15 cellular contexts compared by ENCODE assay signal in genomic region chr1:30753660-30754123, GRCh38. TPM values are rescaled to one million over a fixed set of nuclear protein-coding genes. Genes with fewer than 3 reads are reported as not detected.
A peak's percentile ranks its signal among the peaks of the same experiment; 100 is the strongest.
DNase-seq lines count a peak whose midpoint lies in the region; ATAC-seq and TF ChIP-seq lines count a peak whose summit lies in the region.
"Had no signal": no experiment of that assay in that cellular context is flagged by ENCODE, and none has a peak within 500 bp of the region (broad histone marks: within the 10 kb centered on the region; RNA-seq: fewer than 3 reads in every experiment).

No MANE protein-coding gene starts in this region.

- no peaks in the 10 kb centered on the region for H3K36me3 ChIP-seq in gastroesophageal sphincter

- no peaks in the 10 kb centered on the region for H3K9me3 ChIP-seq in gastroesophageal sphincter

- peaks cover 17% of the 10 kb centered on the region for H3K27me3 ChIP-seq in gastroesophageal sphincter

- H3K4me1 Mint-ChIP-seq in T-helper 2 cell treated with Interferon-gamma antibody and Interleukin-4, amounts not matched to agents 5 μg/mL and 100 μg/mL, for 36 hours (ENCODE audit: low read depth), result peaks cover 79% of the 10 kb centered on the region
- peaks cover 93% of the 10 kb centered on the region for H3K4me1 Mint-ChIP-seq in activated naive CD8-positive, alpha-beta T cell treated with anti-CD3 and anti-CD28 coated beads, Interleukin-2, amount 50 U/mL, for 24 hours
- peaks cover 67 to 95% of the 10 kb centered on the region in 2 donors for H3K4me1 Mint-ChIP-seq in stimulated activated naive B cell treated with anti-CD40 and anti-IgM and Interleukin-4, amounts not matched to agents 10 μg/mL and 1 μg/mL and 100 μg/mL, for 72 hours
- H3K4me1 Mint-ChIP-seq in glutamatergic neuron (ENCODE audit: low read depth, unreplicated experiment), result peaks cover 21% of the 10 kb centered on the region

- H3K27me3 Mint-ChIP-seq in T-helper 2 cell treated with Interferon-gamma antibody and Interleukin-4, amounts not matched to agents 5 μg/mL and 100 μg/mL, for 36 hours (ENCODE audit: low read depth), result no peaks in the 10 kb centered on the region
- no peaks in the 10 kb centered on the region for H3K27me3 Mint-ChIP-seq in activated naive CD8-positive, alpha-beta T cell treated with anti-CD3 and anti-CD28 coated beads, Interleukin-2, amount 50 U/mL, for 24 hours
- H3K27me3 Mint-ChIP-seq in stimulated activated naive B cell treated with anti-CD40 and anti-IgM and Interleukin-4, amounts not matched to agents 10 μg/mL and 1 μg/mL and 100 μg/mL, for 72 hours, result no peaks in the 10 kb centered on the region
- peaks cover 9% of the 10 kb centered on the region for H3K27me3 Mint-ChIP-seq in glutamatergic neuron (ENCODE audit: unreplicated experiment)

- H3K27ac Mint-ChIP-seq in T-helper 2 cell treated with Interferon-gamma antibody and Interleukin-4, amounts not matched to agents 5 μg/mL and 100 μg/mL, for 36 hours, result peak overlapping the region; percentile 77
- H3K27ac Mint-ChIP-seq in activated naive CD8-positive, alpha-beta T cell treated with anti-CD3 and anti-CD28 coated beads, Interleukin-2, amount 50 U/mL, for 24 hours, result peak overlapping the region; percentile 97
- H3K27ac Mint-ChIP-seq in stimulated activated naive B cell treated with anti-CD40 and anti-IgM and Interleukin-4, amounts not matched to agents 10 μg/mL and 1 μg/mL and 100 μg/mL, for 72 hours, result peak overlapping the region; percentile 100
- H3K27ac Mint-ChIP-seq in glutamatergic neuron (ENCODE audit: unreplicated experiment), result no peak overlapping the region

- H3K4me3 ChIP-seq in NB4 (ENCODE audit: low read depth, low read length) (peak overlapping the region; percentile 29), gastroesophageal sphincter (no peak overlapping the region)

- no peak for DNase-seq in T-helper 2 cell treated with Interferon-gamma antibody and Interleukin-4, amounts not matched to agents 5 μg/mL and 100 μg/mL, for 36 hours (ENCODE audit: low spot score)
- no peak for DNase-seq in T-helper 2 cell
- DNase-seq in NB4 (ENCODE audit: low read depth), result peak; percentile 67
- no peak for DNase-seq in activated naive CD8-positive, alpha-beta T cell treated with anti-CD3 and anti-CD28 coated beads, Interleukin-2, amount 50 U/mL, for 24 hours
- peak; percentile 63 for DNase-seq in stimulated activated naive B cell treated with anti-CD40 and anti-IgM and Interleukin-4, amounts not matched to agents 10 μg/mL and 1 μg/mL and 100 μg/mL, for 72 hours
- DNase-seq in glutamatergic neuron, result no peak
- DNase-seq: DND-41; kidney glomerular epithelial cell; NCI-H446; stimulated activated CD4-positive, alpha-beta T cell treated with anti-CD3 and anti-CD28 coated beads, Interleukin-4, amount 100 ng/mL, for 1 hour had no signal

- no peaks in the 10 kb centered on the region for H3K9me3 Mint-ChIP-seq in T-helper 2 cell treated with Interferon-gamma antibody and Interleukin-4, amounts not matched to agents 5 μg/mL and 100 μg/mL, for 36 hours
- H3K9me3 Mint-ChIP-seq in activated naive CD8-positive, alpha-beta T cell treated with anti-CD3 and anti-CD28 coated beads, Interleukin-2, amount 50 U/mL, for 24 hours, result no peaks in the 10 kb centered on the region
- H3K9me3 Mint-ChIP-seq in stimulated activated naive B cell treated with anti-CD40 and anti-IgM and Interleukin-4, amounts not matched to agents 10 μg/mL and 1 μg/mL and 100 μg/mL, for 72 hours, result no peaks in the 10 kb centered on the region
- H3K9me3 Mint-ChIP-seq in glutamatergic neuron (ENCODE audit: unreplicated experiment), result peaks cover 1% of the 10 kb centered on the region

- peaks cover 0 to 26% (median 0%) of the 10 kb centered on the region in 3 donors for H3K4me1 ChIP-seq in gastroesophageal sphincter
- H3K4me1 ChIP-seq: parathyroid adenoma had no signal

- peak overlapping the region; percentile 100 for H3K4me3 Mint-ChIP-seq in T-helper 2 cell treated with Interferon-gamma antibody and Interleukin-4, amounts not matched to agents 5 μg/mL and 100 μg/mL, for 36 hours
- peak overlapping the region; percentile 98 for H3K4me3 Mint-ChIP-seq in activated naive CD8-positive, alpha-beta T cell treated with anti-CD3 and anti-CD28 coated beads, Interleukin-2, amount 50 U/mL, for 24 hours
- peak overlapping the region; percentile 88 to 99 for H3K4me3 Mint-ChIP-seq in stimulated activated naive B cell treated with anti-CD40 and anti-IgM and Interleukin-4, amounts not matched to agents 10 μg/mL and 1 μg/mL and 100 μg/mL, for 72 hours
- H3K4me3 Mint-ChIP-seq in glutamatergic neuron (ENCODE audit: unreplicated experiment), result no peak overlapping the region

- peaks cover 73% of the 10 kb centered on the region for H3K36me3 Mint-ChIP-seq in T-helper 2 cell treated with Interferon-gamma antibody and Interleukin-4, amounts not matched to agents 5 μg/mL and 100 μg/mL, for 36 hours (ENCODE audit: low read depth)
- peaks cover 37% of the 10 kb centered on the region for H3K36me3 Mint-ChIP-seq in activated naive CD8-positive, alpha-beta T cell treated with anti-CD3 and anti-CD28 coated beads, Interleukin-2, amount 50 U/mL, for 24 hours (ENCODE audit: low read depth)
- H3K36me3 Mint-ChIP-seq in stimulated activated naive B cell treated with anti-CD40 and anti-IgM and Interleukin-4, amounts not matched to agents 10 μg/mL and 1 μg/mL and 100 μg/mL, for 72 hours, result peaks cover 67 to 86% of the 10 kb centered on the region in 2 donors
- H3K36me3 Mint-ChIP-seq in glutamatergic neuron (ENCODE audit: unreplicated experiment), result no peaks in the 10 kb centered on the region

- WGBS in gastroesophageal sphincter (ENCODE audit: low coverage in 1 of 2), 2 donors, result 54 to 70% methylated on average over 13 of the region's 13 CpGs

- H3K27ac ChIP-seq in gastroesophageal sphincter, result peak overlapping the region in 1 of 4 donors; percentile 7
- H3K27ac ChIP-seq: parathyroid adenoma had no signal

- no peak for TF ChIP-seq EP300 in gastroesophageal sphincter (IDR thresholded peaks at IDR 0.05)

- ATAC-seq in activated naive CD8-positive, alpha-beta T cell treated with anti-CD3 and anti-CD28 coated beads, Interleukin-2, amount 50 U/mL, for 24 hours, result no peak
- peak; percentile 26 to 28 for ATAC-seq in stimulated activated naive B cell treated with anti-CD40 and anti-IgM and Interleukin-4, amounts not matched to agents 10 μg/mL and 1 μg/mL and 100 μg/mL, for 72 hours (replicated peaks)
- ATAC-seq in gastroesophageal sphincter (no peak), GM21576 (IDR thresholded peaks at IDR 0.05; ENCODE audit: unreplicated experiment) (no peak)

- TF ChIP-seq POLR2A in NB4 (IDR thresholded peaks at IDR 0.05; ENCODE audit: extremely low read depth, insufficient read length) (no peak), gastroesophageal sphincter (IDR thresholded peaks at IDR 0.05) (no peak)

- TF ChIP-seq CTCF in NB4 (IDR thresholded peaks at IDR 0.05; ENCODE audit: low read depth, low read length), result no peak
- no peak for TF ChIP-seq CTCF in gastroesophageal sphincter (IDR thresholded peaks at IDR 0.05)
- no peak for TF ChIP-seq CTCF in glutamatergic neuron (IDR thresholded peaks at IDR 0.05; ENCODE audit: partially characterized antibody, unreplicated experiment)

RNA-seq across cellular contexts. Expression of gene LAPTM5, which starts 3.9 kb away (rescaled TPM):
- total RNA-seq in gastroesophageal sphincter, result 10 to 100 TPM in 3 of 4 donors, 1 to 10 TPM in 1; 8.9 to 75.4 (median 40.4) TPM
- total RNA-seq in glutamatergic neuron (ENCODE audit: unreplicated experiment), result 0.56 TPM
- total RNA-seq: A172, chondrocyte had no signal

RNA-seq across cellular contexts. Expression of gene MATN1, which starts 30.3 kb away (rescaled TPM):
- total RNA-seq in gastroesophageal sphincter (not detected), glutamatergic neuron (ENCODE audit: unreplicated experiment) (0.22 TPM)
- total RNA-seq: A172 had no signal

Comparison
In these comparisons a context has a peak if more than half of its experiments do, and no peak if none do; other contexts are left out.
1. DNase-seq: peak in NB4 (single experiment) and stimulated activated naive B cell treated with anti-CD40 and anti-IgM and Interleukin-4, amounts not matched to agents 10 μg/mL and 1 μg/mL and 100 μg/mL, for 72 hours (single experiment); none in T-helper 2 cell treated with Interferon-gamma antibody and Interleukin-4, amounts not matched to agents 5 μg/mL and 100 μg/mL, for 36 hours (single experiment), T-helper 2 cell (0 of 5), activated naive CD8-positive, alpha-beta T cell treated with anti-CD3 and anti-CD28 coated beads, Interleukin-2, amount 50 U/mL, for 24 hours (single experiment) and glutamatergic neuron (single experiment).
2. ATAC-seq: peak in stimulated activated naive B cell treated with anti-CD40 and anti-IgM and Interleukin-4, amounts not matched to agents 10 μg/mL and 1 μg/mL and 100 μg/mL, for 72 hours (2 of 2); none in activated naive CD8-positive, alpha-beta T cell treated with anti-CD3 and anti-CD28 coated beads, Interleukin-2, amount 50 U/mL, for 24 hours (single experiment), gastroesophageal sphincter (single experiment) and GM21576 (single experiment).